In the genomic region with DNA sequence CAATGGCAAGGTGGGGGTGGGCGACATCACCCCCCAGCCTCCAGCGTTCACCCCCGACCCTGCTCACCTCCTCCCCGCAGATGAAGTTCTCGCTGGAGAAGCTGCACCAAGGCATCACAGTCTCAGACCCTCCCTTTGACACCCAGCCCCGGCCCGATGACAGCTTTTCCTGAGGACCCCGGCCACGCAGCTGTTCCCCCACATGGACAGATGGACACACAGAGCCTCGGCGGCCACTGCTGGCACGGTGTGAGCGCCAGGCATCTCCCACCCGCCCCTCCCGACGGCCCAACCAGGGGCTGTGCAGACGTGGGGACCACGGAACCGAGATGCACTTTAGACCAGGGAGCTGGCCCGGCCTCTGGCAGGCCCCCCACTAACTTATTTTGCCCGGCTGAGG, we compare ENCODE assay signal across 1 cellular context.
A peak's percentile ranks its signal among the peaks of the same experiment; 100 is the strongest.
TF ChIP-seq lines count a peak whose summit lies in the region.

No MANE protein-coding gene starts in this region.

TF ChIP-seq in K562, 482 proteins besides CTCF, POLR2A, EP300 and RAD21:
- TF ChIP-seq RBFOX2 (IDR thresholded peaks at IDR 0.05; ENCODE audit: low read depth, low read length) (peak; percentile 38; the same call in 1 of the 2 replicates), SMAD2 (IDR thresholded peaks at IDR 0.05; ENCODE audit: low read depth, low read length) (no peak), POLR2G (IDR thresholded peaks at IDR 0.05; ENCODE audit: low read depth, low read length) (peak; percentile 53), GATAD2B (IDR thresholded peaks at IDR 0.05; ENCODE audit: borderline replicate concordance) (no peak)
